In genomic region chr3:79968418-79968817, GRCh38 we compare ENCODE assay signal across 28 cellular contexts.
"Had no signal": no experiment of that assay in that cellular context is flagged by ENCODE, and none has a peak within 500 bp of the region (broad histone marks: within the 10 kb centered on the region; RNA-seq: fewer than 3 reads in every experiment).

No MANE protein-coding gene starts in this region.

- H3K36me3 ChIP-seq: ascending aorta, MG63, Peyer's patch had no signal

- H3K9me3 ChIP-seq: body of pancreas, MG63, Peyer's patch had no signal

- FAIRE-seq: bronchial epithelial cell had no signal

- H3K4me1 ChIP-seq: ascending aorta, body of pancreas, Peyer's patch had no signal

- H3K27ac ChIP-seq: ascending aorta, body of pancreas, coronary artery, KMS-11, Peyer's patch, RWPE1 had no signal

- H3K9ac ChIP-seq: KMS-11 had no signal

- DNase-seq: activated CD4-positive, alpha-beta T cell treated with anti-CD3 and anti-CD28 coated beads for 48 hours; activated CD4-positive, alpha-beta T cell treated with anti-CD3 and anti-CD28 coated beads, Interleukin-2, amount 50 U/mL, for 4 hours; activated CD4-positive, CD25-positive, alpha-beta regulatory T cell treated with anti-CD3 and anti-CD28 coated beads, Interleukin-2, amount 50 U/mL, for 72 hours; activated CD8-positive, alpha-beta memory T cell treated with anti-CD3 and anti-CD28 coated beads, Interleukin-2, amount 50 U/mL, for 48 hours; activated CD8-positive, alpha-beta T cell treated with anti-CD3 and anti-CD28 coated beads, Interleukin-2, amount 10 ng/mL, durations not matched to agents 7 days and 5 days; activated naive CD4-positive, alpha-beta T cell; activated T-cell treated with anti-CD3 and anti-CD28 coated beads, Interleukin-2, amount 50 U/mL, for 1 hour; amniotic stem cell; body of pancreas; central memory CD4-positive, alpha-beta T cell; MG63; NCI-H1092; NCI-H1417; NCI-H1930; NCI-H2171; NCI-H2227 treated with DMSO at 0.1 percent for 48 hours; NCI-H446 treated with DMSO at 0.1 percent for 48 hours; NCI-H526 treated with DMSO at 0.1 percent for 48 hours; NCI-H82; NK-92 treated with Interleukin-12 subunit alpha and Interleukin-12 subunit beta, amount 100 ng/mL, for 24 hours; Peyer's patch; SHP77 had no signal

- H3K4me2 ChIP-seq: KMS-11 had no signal

- H3K27me3 ChIP-seq: ascending aorta, body of pancreas, MG63, Peyer's patch had no signal

- ATAC-seq: activated CD8-positive, alpha-beta T cell treated with anti-CD3 and anti-CD28 coated beads, Interleukin-2, amount 10 ng/mL, durations not matched to agents 7 days and 5 days; body of pancreas; WTC11 had no signal

- H3K4me3 ChIP-seq: ascending aorta, body of pancreas, coronary artery, MG63, Peyer's patch had no signal
